ENCODE assay signal across 8 cellular contexts in the genomic region with DNA sequence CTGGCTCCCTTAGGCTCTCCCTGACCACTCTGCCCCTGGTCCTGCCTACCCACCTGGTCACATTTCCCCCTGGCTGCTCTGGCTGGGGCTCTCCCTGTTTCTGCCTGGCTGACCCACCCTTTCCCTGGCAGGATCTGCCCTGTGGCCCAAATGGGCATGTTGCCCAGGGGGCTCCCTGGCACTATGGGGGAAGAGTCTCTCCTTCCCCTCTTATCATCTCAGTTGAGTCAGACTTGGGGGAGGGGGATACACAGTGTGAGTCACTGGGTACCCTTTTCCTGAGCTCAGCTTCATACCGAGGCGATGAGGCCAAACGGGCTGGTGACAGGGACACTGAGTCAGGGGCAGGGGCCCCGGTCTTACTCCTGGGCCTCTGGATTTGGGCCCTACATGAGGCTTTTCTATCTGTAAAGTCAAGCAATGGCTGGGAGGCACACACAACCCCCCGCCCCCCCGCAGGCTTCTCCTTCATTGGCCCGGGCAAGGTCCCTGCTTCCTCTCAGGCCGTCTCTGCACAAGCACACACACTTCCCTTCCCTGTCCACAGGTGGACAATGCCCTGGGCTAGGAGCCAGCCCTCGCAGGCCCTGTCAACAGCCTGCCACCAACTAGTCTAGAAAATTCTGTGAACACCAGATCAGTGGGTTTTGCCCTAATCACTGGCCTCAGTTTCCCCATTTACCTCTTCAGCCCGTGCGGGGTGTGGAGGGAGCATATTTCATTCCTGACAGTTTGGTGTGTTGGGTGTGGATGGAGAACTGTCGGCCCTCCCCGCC. TPM values are rescaled to one million over a fixed set of nuclear protein-coding genes. Genes with fewer than 3 reads are reported as not detected.
DNase-seq lines count a peak whose midpoint lies in the region; ATAC-seq, FAIRE-seq and TF ChIP-seq lines count a peak whose summit lies in the region.

No MANE protein-coding gene starts in this region.

- H3K79me2 ChIP-seq in fibroblast of lung (ENCODE audit: control insufficient read depth, insufficient read depth, low read length) (peaks cover 31% of the 10 kb centered on the region), parathyroid adenoma (no peaks in the 10 kb centered on the region)

- H4K20me1 ChIP-seq in fibroblast of lung (ENCODE audit: control insufficient read depth, extremely low read depth, insufficient read depth, low read length), result no peaks in the 10 kb centered on the region

- H3K27me3 ChIP-seq in fibroblast of lung (ENCODE audit: control insufficient read depth, insufficient read depth, low read length) (no peaks in the 10 kb centered on the region), parathyroid adenoma (ENCODE audit: control insufficient read depth, insufficient read depth, low read length) (no peaks in the 10 kb centered on the region)

- FAIRE-seq in RCC 7860 (lab: Jason Lieb, UNC), result peak; percentile 94

- H3K9ac ChIP-seq in fibroblast of lung (ENCODE audit: insufficient read depth, low read length) (peak overlapping the region; percentile 39), parathyroid adenoma (no peak overlapping the region)

- H2AFZ ChIP-seq in fibroblast of lung (ENCODE audit: low read length) (peak overlapping the region; percentile 19), parathyroid adenoma (peak overlapping the region; percentile 28)

- H3K4me3 ChIP-seq in fibroblast of lung (replicated peaks in 1 of 4; ENCODE audit: control extremely low read depth in 1 of 4, insufficient read depth in 1 of 4, low read depth in 3 of 4, low read length in 4 of 4) (peak overlapping the region in 3 of 4 experiments; percentile 40 to 48 (median 43)), parathyroid adenoma (ENCODE audit: low read depth, low read length) (no peak overlapping the region)

- H3K36me3 ChIP-seq in fibroblast of lung (ENCODE audit: control insufficient read depth, insufficient read depth, low read length) (no peaks in the 10 kb centered on the region), parathyroid adenoma (ENCODE audit: control insufficient read depth, insufficient read depth, low read length) (no peaks in the 10 kb centered on the region)

- H3K4me2 ChIP-seq in fibroblast of lung (ENCODE audit: extremely low read depth, insufficient read depth, low read length) (peak overlapping the region; percentile 91), parathyroid adenoma (ENCODE audit: low read length) (peak overlapping the region; percentile 53)

- DNase-seq in Daoy (ENCODE audit: low read depth), result peak; percentile 91
- DNase-seq in RCC 7860 (ENCODE audit: low spot score), result peak; percentile 100
- DNase-seq in fibroblast of lung (ENCODE audit: low read depth in 2 of 2), result peak; percentile 55 to 83
- DNase-seq in NCI-H748 (lab: John Stamatoyannopoulos, UW; ENCODE audit: unreplicated experiment), result no peak
- DNase-seq in NCI-H2081 (lab: John Stamatoyannopoulos, UW), result no peak
- no peak for DNase-seq in germinal center (ENCODE audit: low spot score)

- H3K4me1 ChIP-seq in fibroblast of lung (ENCODE audit: control insufficient read depth, extremely low read depth, insufficient read depth, low read length) (peaks cover 26% of the 10 kb centered on the region), parathyroid adenoma (peaks cover 14% of the 10 kb centered on the region)

- H3K27ac ChIP-seq in fibroblast of lung (ENCODE audit: insufficient read depth, low read length) (peak overlapping the region; percentile 75), parathyroid adenoma (no peak overlapping the region)

- H3K9me3 ChIP-seq in fibroblast of lung (ENCODE audit: control insufficient read depth, insufficient read depth, low read depth, low read length) (no peaks in the 10 kb centered on the region), parathyroid adenoma (ENCODE audit: control insufficient read depth, low read length) (no peaks in the 10 kb centered on the region)

- no peak for ATAC-seq in HG02852 (IDR thresholded peaks at IDR 0.05; ENCODE audit: unreplicated experiment)

- no peak for TF ChIP-seq CTCF in fibroblast of lung (conservative IDR thresholded peaks at IDR 0.05 in 1 of 2, IDR thresholded peaks at IDR 0.05 in 1 of 2; ENCODE audit: low read depth in 1 of 2, low read length in 2 of 2)
- TF ChIP-seq CTCF in parathyroid adenoma (IDR thresholded peaks at IDR 0.05), result no peak

RNA-seq across cellular contexts. Expression of gene FLNC, which starts 0.6 kb away (rescaled TPM):
- 67.5 and 81.1 TPM in 2 replicates for total RNA-seq in Daoy (2014; rRNA removed; shearing (Covaris generic))
- total RNA-seq in fibroblast of lung, result 106 and 191 TPM in 2 replicates
- 29.3 and 55.3 TPM in 2 replicates for polyA plus RNA-seq in fibroblast of lung
- 118 and 176 TPM in 2 replicates for polyA plus RNA-seq in fibroblast of lung (2012)
- polyA minus RNA-seq in fibroblast of lung (ENCODE audit: low replicate concordance), result 406 and 608 TPM in 2 replicates

RNA-seq across cellular contexts. Expression of gene ATP6V1F, which starts 33.1 kb away (rescaled TPM):
- total RNA-seq in Daoy (2014; rRNA removed; shearing (Covaris generic)), result 103 and 130 TPM in 2 replicates
- total RNA-seq in fibroblast of lung, result 124 and 128 TPM in 2 replicates
- 167 and 243 TPM in 2 replicates for polyA plus RNA-seq in fibroblast of lung
- polyA plus RNA-seq in fibroblast of lung (2012), result 265 and 296 TPM in 2 replicates
- polyA minus RNA-seq in fibroblast of lung (ENCODE audit: low replicate concordance), result 67.5 and 82.7 TPM in 2 replicates

RNA-seq across cellular contexts. Expression of gene CCDC136, which starts 37.8 kb away (rescaled TPM):
- total RNA-seq in Daoy (2014; rRNA removed; shearing (Covaris generic)), result 7.7 and 8.9 TPM in 2 replicates
- total RNA-seq in fibroblast of lung, result 4.9 and 12.1 TPM in 2 replicates
- polyA plus RNA-seq in fibroblast of lung, result 8.3 and 11.8 TPM in 2 replicates
- 5.5 and 8.8 TPM in 2 replicates for polyA plus RNA-seq in fibroblast of lung (2012)
- polyA minus RNA-seq in fibroblast of lung (ENCODE audit: low replicate concordance), result 5.8 and 8.0 TPM in 2 replicates

RNA-seq across cellular contexts. Expression of gene OPN1SW, which starts 54.0 kb away (rescaled TPM):
- not detected in 2 replicates for total RNA-seq in Daoy (2014; rRNA removed; shearing (Covaris generic))
- not detected in 2 replicates for total RNA-seq in fibroblast of lung
- not detected in 2 replicates for polyA plus RNA-seq in fibroblast of lung
- 0.28 and 0.31 TPM in 2 replicates for polyA plus RNA-seq in fibroblast of lung (2012)
- not detected in 2 replicates for polyA minus RNA-seq in fibroblast of lung (ENCODE audit: low replicate concordance)

Comparison
In these comparisons a context has a peak if more than half of its experiments do, and no peak if none do; other contexts are left out.
1. DNase-seq: peak in Daoy (single experiment), RCC 7860 (single experiment) and fibroblast of lung (2 of 2); none in NCI-H748 (single experiment), NCI-H2081 (0 of 2) and germinal center (single experiment).